18 cellular contexts compared by ENCODE assay signal in the genomic region with DNA sequence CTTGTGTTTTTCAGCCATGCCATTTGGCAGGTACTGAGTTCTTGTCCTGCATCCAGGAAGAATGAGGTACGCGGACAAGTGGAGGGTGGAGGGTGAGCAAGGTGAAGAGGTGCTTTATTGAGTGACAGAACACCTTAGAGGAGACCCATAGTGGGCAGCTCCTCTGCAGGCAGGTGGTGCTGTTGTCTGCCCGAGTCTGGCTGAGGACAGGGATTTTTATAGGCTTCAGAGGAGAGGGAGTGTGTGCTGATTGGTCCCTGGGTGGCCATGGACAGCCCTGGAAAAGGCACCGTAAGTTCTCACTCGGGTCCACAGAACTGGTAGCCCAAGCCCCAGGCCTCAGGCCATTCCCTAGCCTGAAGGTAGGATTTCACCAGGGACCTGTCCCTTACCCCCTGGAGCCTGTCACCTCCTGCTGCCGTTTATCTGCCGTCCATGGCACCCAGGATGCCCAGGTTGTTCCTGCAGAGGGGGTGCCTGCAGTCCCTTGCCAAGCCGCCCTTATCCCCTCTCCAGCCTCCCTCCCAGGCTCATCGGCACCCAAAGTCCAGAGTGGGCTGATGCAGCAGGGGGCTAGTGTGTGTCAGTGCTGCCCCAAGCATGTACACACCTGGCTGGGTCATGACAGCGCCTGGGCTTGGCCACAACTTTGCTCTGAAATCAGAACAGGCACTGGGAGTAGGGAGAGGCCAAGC.
DNase-seq lines count a peak whose midpoint lies in the region; TF ChIP-seq lines count a peak whose summit lies in the region.
"Had no signal": no experiment of that assay in that cellular context is flagged by ENCODE, and none has a peak within 500 bp of the region (broad histone marks: within the 10 kb centered on the region; RNA-seq: fewer than 3 reads in every experiment).

No MANE protein-coding gene starts in this region.

- no peak overlapping the region for H3K4ac ChIP-seq in mesenchymal stem cell (ENCODE audit: low read depth in 1 of 2, low read length in 2 of 2)

- H3K18ac ChIP-seq in mesenchymal stem cell (ENCODE audit: low read depth in 1 of 2, low read length in 2 of 2) = no peak overlapping the region

- H3K9ac ChIP-seq in endodermal cell (ENCODE audit: extremely low read depth, low read length, poor library complexity, severe bottlenecking) = no peak overlapping the region
- no peak overlapping the region for H3K9ac ChIP-seq in mesenchymal stem cell (ENCODE audit: low read length)
- H3K9ac ChIP-seq: BLaER1 treated with 17β-estradiol and CSF1 and Interleukin-3, amounts not matched to agents 10 nM and 100 nM had no signal

- H3K4me2 ChIP-seq in mesenchymal stem cell (ENCODE audit: low read length, poor library complexity, severe bottlenecking) = no peak overlapping the region
- H3K4me2 ChIP-seq: BLaER1 treated with 17β-estradiol and CSF1 and Interleukin-3, amounts not matched to agents 10 nM and 100 nM had no signal

- H2BK5ac ChIP-seq in mesenchymal stem cell (ENCODE audit: low read depth, low read length, poor library complexity, severe bottlenecking) = no peak overlapping the region

- H3K14ac ChIP-seq in mesenchymal stem cell (ENCODE audit: low read length in 2 of 2) = no peak overlapping the region

- H3K4me1 ChIP-seq in endodermal cell (ENCODE audit: control insufficient read depth, insufficient read depth, low read length) = no peaks in the 10 kb centered on the region
- no peaks in the 10 kb centered on the region for H3K4me1 ChIP-seq in mesenchymal stem cell (ENCODE audit: control insufficient read depth, insufficient read depth, low read depth, low read length)
- H3K4me1 ChIP-seq: BLaER1 treated with 17β-estradiol and CSF1 and Interleukin-3, amounts not matched to agents 10 nM and 100 nM had no signal

- H3K4me3 Mint-ChIP-seq in endodermal cell = no peak overlapping the region
- H3K4me3 Mint-ChIP-seq: activated B cell treated with CpG ODN at 0.5 μM for 24 hours; brain; HFFc6; stimulated activated effector memory CD8-positive, alpha-beta T cell treated with anti-CD3 and anti-CD28 coated beads, Interleukin-12 subunit alpha, Interleukin-12 subunit beta, amount 100 ng/mL, for 72 hours had no signal

- no peaks in the 10 kb centered on the region for H3K36me3 ChIP-seq in endodermal cell (ENCODE audit: control insufficient read depth, insufficient read depth, low read length)
- no peaks in the 10 kb centered on the region for H3K36me3 ChIP-seq in mesenchymal stem cell (ENCODE audit: control insufficient read depth in 1 of 2, insufficient read depth in 2 of 2, low read depth in 1 of 2, low read length in 2 of 2)
- no peaks in the 10 kb centered on the region for H3K36me3 ChIP-seq in MG63
- H3K36me3 ChIP-seq: BLaER1 treated with 17β-estradiol and CSF1 and Interleukin-3, amounts not matched to agents 10 nM and 100 nM had no signal

- peak overlapping the region; percentile 48 for H4K91ac ChIP-seq in mesenchymal stem cell (ENCODE audit: low read length)

- H4K8ac ChIP-seq in mesenchymal stem cell (ENCODE audit: low read length) = no peak overlapping the region

- no peak overlapping the region for H2BK120ac ChIP-seq in mesenchymal stem cell (ENCODE audit: low read depth, low read length)

- H2BK12ac ChIP-seq in mesenchymal stem cell (ENCODE audit: low read length in 2 of 2) = no peak overlapping the region

- H2AFZ ChIP-seq in mesenchymal stem cell (ENCODE audit: low read depth, low read length) = no peak overlapping the region

- H3K23ac ChIP-seq in mesenchymal stem cell (ENCODE audit: low read length in 2 of 2) = no peak overlapping the region

- H3K4me3 ChIP-seq in endodermal cell (ENCODE audit: low read length) (no peak overlapping the region), mesenchymal stem cell (ENCODE audit: insufficient read depth in 1 of 2, low read depth in 1 of 2, low read length in 2 of 2) (no peak overlapping the region), MG63 (no peak overlapping the region)
- H3K4me3 ChIP-seq: BLaER1 treated with 17β-estradiol and CSF1 and Interleukin-3, amounts not matched to agents 10 nM and 100 nM had no signal

- peak; percentile 70 for TF ChIP-seq CTCF in endodermal cell (conservative IDR thresholded peaks at IDR 0.05)

- WGBS in endodermal cell (ENCODE audit: insufficient coverage in 1 of 2, insufficient read length in 1 of 2), 2 experiments = 92 to 98% methylated on average over 7 to 10 of the region's 10 CpGs
- WGBS in mesenchymal stem cell = 88% methylated on average over 10 of the region's 10 CpGs

- H3K4me1 Mint-ChIP-seq in endodermal cell = peaks cover 26% of the 10 kb centered on the region
- H3K4me1 Mint-ChIP-seq: activated B cell treated with CpG ODN at 0.5 μM for 24 hours; stimulated activated effector memory CD8-positive, alpha-beta T cell treated with anti-CD3 and anti-CD28 coated beads, Interleukin-12 subunit alpha, Interleukin-12 subunit beta, amount 100 ng/mL, for 72 hours had no signal

- no peaks in the 10 kb centered on the region for H3K9me3 Mint-ChIP-seq in endodermal cell
- H3K9me3 Mint-ChIP-seq: activated B cell treated with CpG ODN at 0.5 μM for 24 hours, brain had no signal

- H3K27ac ChIP-seq in endodermal cell (ENCODE audit: low read depth, low read length) = no peak overlapping the region
- H3K27ac ChIP-seq in mesenchymal stem cell (ENCODE audit: low read length, poor library complexity, severe bottlenecking) = no peak overlapping the region
- H3K27ac ChIP-seq: BLaER1 treated with 17β-estradiol and CSF1 and Interleukin-3, amounts not matched to agents 10 nM and 100 nM had no signal

- H3K27me3 Mint-ChIP-seq in endodermal cell (ENCODE audit: insufficient read depth) = peaks cover 4% of the 10 kb centered on the region
- H3K27me3 Mint-ChIP-seq: activated B cell treated with CpG ODN at 0.5 μM for 24 hours, brain had no signal

- H2AK5ac ChIP-seq in mesenchymal stem cell (ENCODE audit: low read length, severe bottlenecking) = no peak overlapping the region

- no peaks in the 10 kb centered on the region for H3K27me3 ChIP-seq in endodermal cell (ENCODE audit: control insufficient read depth, insufficient read depth, low read length, poor library complexity, severe bottlenecking)
- H3K27me3 ChIP-seq in mesenchymal stem cell (ENCODE audit: control insufficient read depth in 1 of 2, insufficient read depth in 1 of 2, low read length in 2 of 2) = no peaks in the 10 kb centered on the region
- no peaks in the 10 kb centered on the region for H3K27me3 ChIP-seq in MG63
- H3K27me3 ChIP-seq: BLaER1 treated with 17β-estradiol and CSF1 and Interleukin-3, amounts not matched to agents 10 nM and 100 nM had no signal

- H3K9me3 ChIP-seq in endodermal cell (ENCODE audit: control insufficient read depth, low read length) (no peaks in the 10 kb centered on the region), mesenchymal stem cell (ENCODE audit: control insufficient read depth, low read length) (no peaks in the 10 kb centered on the region), MG63 (no peaks in the 10 kb centered on the region)
- H3K9me3 ChIP-seq: BLaER1 treated with 17β-estradiol and CSF1 and Interleukin-3, amounts not matched to agents 10 nM and 100 nM had no signal

- no peaks in the 10 kb centered on the region for H3K79me1 ChIP-seq in mesenchymal stem cell (replicated peaks; ENCODE audit: low read length, poor library complexity, severe bottlenecking)

- H2BK15ac ChIP-seq in mesenchymal stem cell (ENCODE audit: low read depth, poor library complexity, severe bottlenecking) = no peak overlapping the region

- no peak overlapping the region for H3K27ac Mint-ChIP-seq in endodermal cell
- H3K27ac Mint-ChIP-seq: activated B cell treated with CpG ODN at 0.5 μM for 24 hours; brain; HFFc6; stimulated activated effector memory CD8-positive, alpha-beta T cell treated with anti-CD3 and anti-CD28 coated beads, Interleukin-12 subunit alpha, Interleukin-12 subunit beta, amount 100 ng/mL, for 72 hours had no signal

- DNase-seq in ELF-1 (ENCODE audit: low read depth, low spot score) = peak; percentile 3
- DNase-seq in H4 (ENCODE audit: low spot score) = peak; percentile 11
- peak; percentile 57 for DNase-seq in endodermal cell
- no peak for DNase-seq in mesenchymal stem cell
- no peak for DNase-seq in stimulated activated CD4-positive, alpha-beta T cell treated with anti-CD3 and anti-CD28 coated beads, Interleukin-1b, Interleukin-23, amount 100 ng/mL, for 48 hours
- no peak for DNase-seq in MG63
- DNase-seq in NCI-H187 treated with DMSO at 0.1 percent for 48 hours (lab: John Stamatoyannopoulos, UW) = no peak
- DNase-seq: activated B cell treated with CpG ODN at 0.5 μM for 24 hours; activated CD8-positive, alpha-beta memory T cell treated with anti-CD3 and anti-CD28 coated beads, Interleukin-2, amount 50 U/mL, for 4 hours; activated naive CD4-positive, alpha-beta T cell treated with Interleukin-2 at 50 U/mL for 16 hours; DMS79; HFFc6; mammary epithelial cell; NCI-H1694 treated with DMSO at 0.1 percent for 48 hours; NCI-H526 treated with DMSO at 0.1 percent for 48 hours had no signal

- H3K36me3 Mint-ChIP-seq in endodermal cell (ENCODE audit: low read depth) = no peaks in the 10 kb centered on the region
- H3K36me3 Mint-ChIP-seq: brain; stimulated activated effector memory CD8-positive, alpha-beta T cell treated with anti-CD3 and anti-CD28 coated beads, Interleukin-12 subunit alpha, Interleukin-12 subunit beta, amount 100 ng/mL, for 72 hours had no signal

Comparison
In these comparisons a context has a peak if more than half of its experiments do, and no peak if none do; other contexts are left out.
1. DNase-seq: peak in ELF-1 (single experiment), H4 (single experiment) and endodermal cell (single experiment); none in mesenchymal stem cell (single experiment), stimulated activated CD4-positive, alpha-beta T cell treated with anti-CD3 and anti-CD28 coated beads, Interleukin-1b, Interleukin-23, amount 100 ng/mL, for 48 hours (single experiment), MG63 (single experiment) and NCI-H187 treated with DMSO at 0.1 percent for 48 hours (single experiment).